In genomic region chr16:813204-813915, GRCh38 we compare ENCODE assay signal across 8 cellular contexts. TPM values are rescaled to one million over a fixed set of nuclear protein-coding genes. Genes with fewer than 3 reads are reported as not detected.
A peak's percentile ranks its signal among the peaks of the same experiment; 100 is the strongest.
DNase-seq lines count a peak whose midpoint lies in the region; ATAC-seq, FAIRE-seq and TF ChIP-seq lines count a peak whose summit lies in the region.

No MANE protein-coding gene starts in this region.

- no peaks in the 10 kb centered on the region for H3K36me3 Mint-ChIP-seq in activated T-helper 17 cell treated with anti-CD3 and anti-CD28 coated beads, Interleukin-2, amount 50 U/mL, for 72 hours (ENCODE audit: low read depth)
- H3K36me3 Mint-ChIP-seq in glutamatergic neuron (ENCODE audit: unreplicated experiment), result peaks cover 5% of the 10 kb centered on the region

- TF ChIP-seq CTCF in D721Med (IDR thresholded peaks at IDR 0.05; ENCODE audit: insufficient read depth, missing control alignments) (peak; percentile 55), glutamatergic neuron (IDR thresholded peaks at IDR 0.05; ENCODE audit: partially characterized antibody, unreplicated experiment) (peak; percentile 68)

- intact Hi-C loops in posterior cingulate gyrus (cut with DNase I), result loop anchor here (1.0 to 5.0 kb wide), 4 partner anchors 154 to 293 kb away; partner anchors contain the start of gene SOX8

- ATAC-seq in activated T-helper 17 cell treated with anti-CD3 and anti-CD28 coated beads, Interleukin-2, amount 50 U/mL, for 72 hours (replicated peaks), result peak; percentile 72
- ATAC-seq in GM18511 (IDR thresholded peaks at IDR 0.05; ENCODE audit: unreplicated experiment), result no peak

- DNase-seq in D721Med (ENCODE audit: insufficient read length, low spot score), result no peak
- DNase-seq in NCI-H460 (ENCODE audit: extremely low read depth, low read depth), result peak; percentile 24
- peak; percentile 84 for DNase-seq in glutamatergic neuron
- DNase-seq in posterior cingulate gyrus, result peak; percentile 39 to 95 (median 70)
- no peak for DNase-seq in NCI-H1092 (lab: John Stamatoyannopoulos, UW)
- no peak for DNase-seq in occipital lobe (lab: John Stamatoyannopoulos, UW)

- H3K27me3 Mint-ChIP-seq in activated T-helper 17 cell treated with anti-CD3 and anti-CD28 coated beads, Interleukin-2, amount 50 U/mL, for 72 hours, result peaks cover 10% of the 10 kb centered on the region
- H3K27me3 Mint-ChIP-seq in glutamatergic neuron (ENCODE audit: unreplicated experiment), result peaks cover 10% of the 10 kb centered on the region

- no peak overlapping the region for H3K27ac Mint-ChIP-seq in activated T-helper 17 cell treated with anti-CD3 and anti-CD28 coated beads, Interleukin-2, amount 50 U/mL, for 72 hours
- H3K27ac Mint-ChIP-seq in glutamatergic neuron (ENCODE audit: unreplicated experiment), result no peak overlapping the region

- no peak for FAIRE-seq in D721Med (lab: Jason Lieb, UNC)

- no peaks in the 10 kb centered on the region for H3K9me3 Mint-ChIP-seq in activated T-helper 17 cell treated with anti-CD3 and anti-CD28 coated beads, Interleukin-2, amount 50 U/mL, for 72 hours
- peaks cover 2% of the 10 kb centered on the region for H3K9me3 Mint-ChIP-seq in glutamatergic neuron (ENCODE audit: unreplicated experiment)

- H3K4me1 Mint-ChIP-seq in activated T-helper 17 cell treated with anti-CD3 and anti-CD28 coated beads, Interleukin-2, amount 50 U/mL, for 72 hours, result no peaks in the 10 kb centered on the region
- peaks cover 6% of the 10 kb centered on the region for H3K4me1 Mint-ChIP-seq in glutamatergic neuron (ENCODE audit: low read depth, unreplicated experiment)

- H3K4me3 Mint-ChIP-seq in activated T-helper 17 cell treated with anti-CD3 and anti-CD28 coated beads, Interleukin-2, amount 50 U/mL, for 72 hours, result no peak overlapping the region
- H3K4me3 Mint-ChIP-seq in glutamatergic neuron (ENCODE audit: unreplicated experiment), result peak overlapping the region; percentile 61

RNA-seq across cellular contexts. Expression of gene GNG13, which starts 12.8 kb away (rescaled TPM):
- not detected in 2 replicates for total RNA-seq in NCI-H460 (2014; rRNA removed; shearing (Covaris generic))
- not detected in 2 replicates for polyA plus RNA-seq in NCI-H460 (2014; cell fraction: nucleus; rRNA removed)
- total RNA-seq in activated T-helper 17 cell treated with anti-CD3 and anti-CD28 coated beads, Interleukin-2, amount 50 U/mL, for 72 hours, result not detected
- not detected for total RNA-seq in glutamatergic neuron (ENCODE audit: unreplicated experiment)
- total RNA-seq in occipital lobe, result not detected

RNA-seq across cellular contexts. Expression of gene CHTF18, which starts 24.9 kb away (rescaled TPM):
- 10.9 and 12.1 TPM in 2 replicates for total RNA-seq in NCI-H460 (2014; rRNA removed; shearing (Covaris generic))
- polyA plus RNA-seq in NCI-H460 (2014; cell fraction: nucleus; rRNA removed), result 427 and 608 TPM in 2 replicates
- total RNA-seq in activated T-helper 17 cell treated with anti-CD3 and anti-CD28 coated beads, Interleukin-2, amount 50 U/mL, for 72 hours, result 10 to 100 TPM; 65.4 to 87.1 TPM
- total RNA-seq in glutamatergic neuron (ENCODE audit: unreplicated experiment), result 49.2 TPM
- total RNA-seq in occipital lobe, result 8.9 TPM

RNA-seq across cellular contexts. Expression of gene RPUSD1, which starts 25.2 kb away (rescaled TPM):
- 31.7 and 33.1 TPM in 2 replicates for total RNA-seq in NCI-H460 (2014; rRNA removed; shearing (Covaris generic))
- 121 and 181 TPM in 2 replicates for polyA plus RNA-seq in NCI-H460 (2014; cell fraction: nucleus; rRNA removed)
- 10 to 100 TPM; 13.2 to 40.6 TPM for total RNA-seq in activated T-helper 17 cell treated with anti-CD3 and anti-CD28 coated beads, Interleukin-2, amount 50 U/mL, for 72 hours
- total RNA-seq in glutamatergic neuron (ENCODE audit: unreplicated experiment) (28.5 TPM), occipital lobe (11.2 TPM)

RNA-seq across cellular contexts. Expression of gene MSLN, which starts 52.8 kb away (rescaled TPM):
- 0.29 and 0.54 TPM in 2 replicates for total RNA-seq in NCI-H460 (2014; rRNA removed; shearing (Covaris generic))
- 0.14 and 1.2 TPM in 2 replicates for polyA plus RNA-seq in NCI-H460 (2014; cell fraction: nucleus; rRNA removed)
- total RNA-seq in activated T-helper 17 cell treated with anti-CD3 and anti-CD28 coated beads, Interleukin-2, amount 50 U/mL, for 72 hours, result not detected
- total RNA-seq in glutamatergic neuron (ENCODE audit: unreplicated experiment), result not detected
- not detected for total RNA-seq in occipital lobe

Comparison
In these comparisons a context has a peak if more than half of its experiments do, and no peak if none do; other contexts are left out.
1. DNase-seq: peak in NCI-H460 (single experiment), glutamatergic neuron (single experiment) and posterior cingulate gyrus (10 of 10); none in D721Med (single experiment), NCI-H1092 (single experiment) and occipital lobe (single experiment).